ENCODE assay signal across 8 cellular contexts in genomic region chr5:40833712-40834229, GRCh38. TPM values are rescaled to one million over a fixed set of nuclear protein-coding genes. Genes with fewer than 3 reads are reported as not detected.
DNase-seq lines count a peak whose midpoint lies in the region; TF ChIP-seq lines count a peak whose summit lies in the region.

No MANE protein-coding gene starts in this region.

- H3K9me2 ChIP-seq in OCI-LY7 (ENCODE audit: insufficient read depth, low read length), result no peaks in the 10 kb centered on the region

- intact Hi-C loops in OCI-LY7 (cut with micrococcal nuclease; ENCODE audit: unreplicated experiment), result loop anchor here (2.0 to 10.0 kb wide), 2 partner anchors 79 to 349 kb away; partner anchors contain the start of gene TTC33
- intact Hi-C loops in ovary (cut with DNase I), result loop anchor here in 1 of 4 donors (10.0 kb wide), 1 partner anchor 79 kb away; the partner anchor contains the start of gene TTC33

- peaks cover 0 to 4% (median 0%) of the 10 kb centered on the region in 5 donors for H3K9me3 Mint-ChIP-seq in CD8-positive, alpha-beta memory T cell

- H3K4me2 ChIP-seq in OCI-LY7 (ENCODE audit: low read length), result peak overlapping the region; percentile 95

- H4K20me1 ChIP-seq in OCI-LY7 (ENCODE audit: insufficient read depth, low read length), result peaks cover 49% of the 10 kb centered on the region

- WGBS in ovary, 3 donors, result 6 to 32% (median 7%) methylated on average over 13 of the region's 13 CpGs

- TF ChIP-seq CTCF in OCI-LY7 (conservative IDR thresholded peaks at IDR 0.05; ENCODE audit: low read length) (no peak), epithelial cell of esophagus (IDR thresholded peaks at IDR 0.05; ENCODE audit: insufficient read depth, low read depth, low read length, missing control alignments) (no peak), ovary (IDR thresholded peaks at IDR 0.05) (no peak)

- peak overlapping the region; percentile 95 to 99 (median 98) for H3K4me3 Mint-ChIP-seq in CD8-positive, alpha-beta memory T cell

- H3K4me1 Mint-ChIP-seq in CD8-positive, alpha-beta memory T cell, result peaks cover 49 to 68% (median 66%) of the 10 kb centered on the region in 3 donors

- CTCF ChIA-PET in CD8-positive, alpha-beta memory T cell (lab: Charles Lee), result interaction anchor here (0.8 to 1.4 kb wide), 2 partner anchors 9 to 26 kb away, joined by 4 read pairs; no protein-coding TSS in a partner anchor
- CTCF ChIA-PET in OCI-LY7 (lab: Charles Lee; ENCODE audit: unreplicated experiment), result no interaction called here

- TF ChIP-seq EP300 in ovary (IDR thresholded peaks at IDR 0.05), result no peak

- peak overlapping the region; percentile 94 to 100 (median 99) for H3K27ac Mint-ChIP-seq in CD8-positive, alpha-beta memory T cell

- no peak overlapping the region for H2AFZ ChIP-seq in OCI-LY7 (ENCODE audit: low read length)

- H3K79me2 ChIP-seq in OCI-LY7 (ENCODE audit: insufficient read depth, low read depth, low read length), result peaks cover 61% of the 10 kb centered on the region

- H3K9me3 ChIP-seq in CD8-positive, alpha-beta memory T cell (ENCODE audit: low read length), result no peaks in the 10 kb centered on the region
- no peaks in the 10 kb centered on the region for H3K9me3 ChIP-seq in OCI-LY7 (ENCODE audit: low read length)
- no peaks in the 10 kb centered on the region for H3K9me3 ChIP-seq in ovary

- no peaks in the 10 kb centered on the region for H3K27me3 ChIP-seq in CD8-positive, alpha-beta memory T cell (ENCODE audit: insufficient read depth, low read length, poor library complexity, severe bottlenecking)
- H3K27me3 ChIP-seq in ovary, result no peaks in the 10 kb centered on the region

- peaks cover 33% of the 10 kb centered on the region for H3K4me1 ChIP-seq in CD8-positive, alpha-beta memory T cell (ENCODE audit: insufficient read depth, low read length)
- H3K4me1 ChIP-seq in OCI-LY7 (ENCODE audit: insufficient read depth, low read length, poor library complexity, severe bottlenecking) (peaks cover 37% of the 10 kb centered on the region), ovary (ENCODE audit: insufficient read depth) (peaks cover 2% of the 10 kb centered on the region)

- H3K4me3 ChIP-seq in CD8-positive, alpha-beta memory T cell (ENCODE audit: low read length), result peak overlapping the region; percentile 99
- H3K4me3 ChIP-seq in OCI-LY7 (ENCODE audit: low read depth, low read length, poor library complexity, severe bottlenecking), result peak overlapping the region; percentile 88
- H3K4me3 ChIP-seq in epithelial cell of esophagus (ENCODE audit: low read length), result peak overlapping the region; percentile 96
- peak overlapping the region; percentile 72 for H3K4me3 ChIP-seq in ovary

- TF ChIP-seq POLR2A in ovary (IDR thresholded peaks at IDR 0.05) (no peak), erythroblast (IDR thresholded peaks at IDR 0.05; ENCODE audit: low read length) (no peak)

- no TSS peak for BruUV-seq in OCI-LY7 (replicated peaks; lab: Mats Ljungman, UMichigan)

- H3K27me3 Mint-ChIP-seq in CD8-positive, alpha-beta memory T cell, result peaks cover 0 to 2% of the 10 kb centered on the region in 2 donors

- POLR2A ChIA-PET in CD8-positive, alpha-beta memory T cell (lab: Charles Lee), result interaction anchor here (0.6 to 1.2 kb wide), 2 partner anchors 11 to 36 kb away, joined by 5 to 8 read pairs; partner anchors contain the start of gene PRKAA1
- POLR2A ChIA-PET in OCI-LY7 (lab: Charles Lee), result interaction anchor here (0.7 to 1.3 kb wide), 5 partner anchors 11 to 46 kb away, joined by 3 to 9 read pairs (median 3); no protein-coding TSS in a partner anchor

- peak overlapping the region; percentile 98 for H3K27ac ChIP-seq in CD8-positive, alpha-beta memory T cell (ENCODE audit: low read depth, low read length)
- H3K27ac ChIP-seq in OCI-LY7 (ENCODE audit: low read depth, low read length, poor library complexity, severe bottlenecking) (peak overlapping the region; percentile 79), ovary (peak overlapping the region in 1 of 2 donors; percentile 90)

- H3K36me3 ChIP-seq in CD8-positive, alpha-beta memory T cell (ENCODE audit: insufficient read depth, low read length), result peaks cover 45% of the 10 kb centered on the region
- H3K36me3 ChIP-seq in OCI-LY7 (ENCODE audit: insufficient read depth, low read length) (peaks cover 62% of the 10 kb centered on the region), ovary (no peaks in the 10 kb centered on the region)

- H3K36me3 Mint-ChIP-seq in CD8-positive, alpha-beta memory T cell, result peaks cover 11 to 65% (median 21%) of the 10 kb centered on the region in 3 donors

- no peak for DNase-seq in CD8-positive, alpha-beta memory T cell
- no peak for DNase-seq in OCI-LY7 (ENCODE audit: low spot score)
- no peak for DNase-seq in epithelial cell of esophagus (ENCODE audit: low read depth)
- DNase-seq in ovary, result no peak
- DNase-seq in erythroblast (lab: John Stamatoyannopoulos, UW), result no peak
- DNase-seq in T1000 (lab: John Stamatoyannopoulos, UW), result no peak
- DNase-seq in NCI-H748 (lab: John Stamatoyannopoulos, UW; ENCODE audit: unreplicated experiment), result no peak
- no peak for DNase-seq in NCI-H510A treated with DMSO at 0.1 percent for 48 hours (lab: John Stamatoyannopoulos, UW)

RNA-seq across cellular contexts. Expression of gene RPL37, which starts 1.3 kb away (rescaled TPM):
- 1,000 to 10,000 TPM; 1,652 to 1,731 TPM for total RNA-seq in CD8-positive, alpha-beta memory T cell
- 1,994 TPM for polyA plus RNA-seq in CD8-positive, alpha-beta memory T cell
- total RNA-seq in OCI-LY7 (2014; rRNA removed; shearing (Covaris generic)), result 2,743 and 2,779 TPM in 2 replicates
- 1,857 and 1,905 TPM in 2 replicates for total RNA-seq in OCI-LY7 (2022)
- total RNA-seq in ovary, result 1,000 to 10,000 TPM in 5 of 7 donors, 100 to 1,000 TPM in 2; 686 to 2,915 (median 2,215) TPM
- polyA plus RNA-seq in ovary, result 1,000 to 10,000 TPM; 3,355 to 4,164 TPM

RNA-seq across cellular contexts. Expression of gene CARD6, which starts 7.4 kb away (rescaled TPM):
- total RNA-seq in CD8-positive, alpha-beta memory T cell, result 1 to 10 TPM; 1.8 to 2.1 TPM
- 2.3 TPM for polyA plus RNA-seq in CD8-positive, alpha-beta memory T cell
- total RNA-seq in OCI-LY7 (2014; rRNA removed; shearing (Covaris generic)), result 0.98 and 1.1 TPM in 2 replicates
- total RNA-seq in OCI-LY7 (2022), result 0.33 and 0.53 TPM in 2 replicates
- total RNA-seq in ovary, result 1 to 10 TPM; 2.0 to 6.3 (median 5.2) TPM
- polyA plus RNA-seq in ovary, result 1 to 10 TPM; 3.3 to 9.4 TPM

RNA-seq across cellular contexts. Expression of gene PRKAA1, which starts 35.6 kb away (rescaled TPM):
- total RNA-seq in CD8-positive, alpha-beta memory T cell, result 10 to 100 TPM; 73.3 to 79.4 TPM
- 46.7 TPM for polyA plus RNA-seq in CD8-positive, alpha-beta memory T cell
- 17.9 and 30.0 TPM in 2 replicates for total RNA-seq in OCI-LY7 (2014; rRNA removed; shearing (Covaris generic))
- 46.3 and 47.5 TPM in 2 replicates for total RNA-seq in OCI-LY7 (2022)
- total RNA-seq in ovary, result 10 to 100 TPM; 50.3 to 77.1 (median 60.0) TPM
- polyA plus RNA-seq in ovary, result 10 to 100 TPM; 22.9 to 56.1 TPM
